Comparison of ENCODE assay signal across 8 cellular contexts in genomic region chr7:105521731-105522458, GRCh38. TPM values are rescaled to one million over a fixed set of nuclear protein-coding genes. Genes with fewer than 3 reads are reported as not detected.
DNase-seq lines count a peak whose midpoint lies in the region; ATAC-seq, FAIRE-seq and TF ChIP-seq lines count a peak whose summit lies in the region.

TSS of gene PUS7 (minus strand) at chr7:105522271. CDS start at chr7:105508512, 13,759 bp downstream.

- DNase-seq in ELR (ENCODE audit: low read depth) (peak; percentile 89), H54 (ENCODE audit: insufficient read length, low spot score) (peak; percentile 91), SHP77 (lab: John Stamatoyannopoulos, UW) (peak; percentile 66 to 81), foreskin keratinocyte (peak; percentile 54 to 72), neuronal stem cell (ENCODE audit: low spot score) (peak; percentile 86)
- DNase-seq in activated gamma-delta T cell treated with anti-CD3 and anti-CD28 coated beads, Interleukin-2, amount 50 U/mL, for 16 hours (ENCODE audit: low read depth) = peak; percentile 64

- H3K36me3 ChIP-seq in Loucy (ENCODE audit: insufficient read depth, low read length) (no peaks in the 10 kb centered on the region), neuronal stem cell (replicated peaks in 1 of 2; ENCODE audit: control insufficient read depth in 2 of 2, insufficient read depth in 2 of 2, low read length in 2 of 2) (peaks cover 5 to 26% of the 10 kb centered on the region in 2 donors), subcutaneous abdominal adipose tissue (ENCODE audit: control insufficient read depth in 5 of 5, insufficient read depth in 5 of 5, low read length in 5 of 5) (peaks cover 0 to 2% (median 0%) of the 10 kb centered on the region in 5 donors)

- H3K79me1 ChIP-seq in neuronal stem cell (ENCODE audit: low read depth, low read length) = peaks cover 4% of the 10 kb centered on the region

- peak within 1 kb of the TSS; percentile 97 for H3K18ac ChIP-seq in neuronal stem cell (ENCODE audit: low read length)

- H3K4me1 ChIP-seq in Loucy (ENCODE audit: insufficient read depth, low read length, poor library complexity, severe bottlenecking) = peaks cover 16% of the 10 kb centered on the region
- no peaks in the 10 kb centered on the region for H3K4me1 ChIP-seq in foreskin keratinocyte
- peaks cover 2% of the 10 kb centered on the region in 2 donors for H3K4me1 ChIP-seq in neuronal stem cell (ENCODE audit: control insufficient read depth in 2 of 2, insufficient read depth in 1 of 2, low read depth in 1 of 2, low read length in 2 of 2)
- peaks cover 0 to 16% (median 14%) of the 10 kb centered on the region in 5 donors for H3K4me1 ChIP-seq in subcutaneous abdominal adipose tissue (ENCODE audit: control insufficient read depth in 5 of 5, insufficient read depth in 5 of 5, low read length in 5 of 5)

- FAIRE-seq in H54 (lab: Jason Lieb, UNC) = no peak

- peak; percentile 90 for ATAC-seq in foreskin keratinocyte

- peak; percentile 96 for TF ChIP-seq POLR2A in H54 (IDR thresholded peaks at IDR 0.05; ENCODE audit: low read depth, low read length)

- peak within 1 kb of the TSS; percentile 99 for H3K23ac ChIP-seq in neuronal stem cell (ENCODE audit: low read depth, low read length, poor library complexity)

- H3K14ac ChIP-seq in neuronal stem cell (ENCODE audit: low read length) = peak within 1 kb of the TSS; percentile 94

- H3K27me3 ChIP-seq in Loucy (ENCODE audit: insufficient read depth, low read length, poor library complexity, severe bottlenecking) = no peaks in the 10 kb centered on the region
- H3K27me3 ChIP-seq in foreskin keratinocyte = no peaks in the 10 kb centered on the region
- no peaks in the 10 kb centered on the region for H3K27me3 ChIP-seq in neuronal stem cell (ENCODE audit: control insufficient read depth in 3 of 3, insufficient read depth in 3 of 3, low read depth in 1 of 3, low read length in 3 of 3)
- H3K27me3 ChIP-seq in subcutaneous abdominal adipose tissue (ENCODE audit: control insufficient read depth in 5 of 5, insufficient read depth in 4 of 5, low read length in 5 of 5) = no peaks in the 10 kb centered on the region

- peak within 1 kb of the TSS; percentile 86 for H4K8ac ChIP-seq in neuronal stem cell (ENCODE audit: low read depth, low read length)

- no peak within 1 kb of the TSS for H2BK12ac ChIP-seq in neuronal stem cell (ENCODE audit: low read length)

- WGBS in neuronal stem cell (ENCODE audit: extremely low coverage in 2 of 2, insufficient read length in 2 of 2, insufficient replicate concordance in 1 of 2), 2 donors = no CpG with 5 or more reads among the region's 96 CpGs

- H2BK15ac ChIP-seq in neuronal stem cell (ENCODE audit: low read length) = no peak within 1 kb of the TSS

- peak within 1 kb of the TSS; percentile 69 for H3K4me2 ChIP-seq in Loucy (ENCODE audit: low read depth, low read length, poor library complexity, severe bottlenecking)
- peak within 1 kb of the TSS; percentile 76 for H3K4me2 ChIP-seq in neuronal stem cell (ENCODE audit: insufficient read depth, low read length, poor library complexity, severe bottlenecking)

- no peak within 1 kb of the TSS for H3K4ac ChIP-seq in neuronal stem cell (ENCODE audit: low read length)

- H3K79me2 ChIP-seq in Loucy (ENCODE audit: insufficient read depth, low read length) = peaks cover 22% of the 10 kb centered on the region; the same call in 1 of the 2 replicates

- H2AFZ ChIP-seq in Loucy (ENCODE audit: low read length) = peak within 1 kb of the TSS; percentile 96
- H2AFZ ChIP-seq in neuronal stem cell (ENCODE audit: low read length) = peak within 1 kb of the TSS; percentile 91

- H3K27ac ChIP-seq in foreskin keratinocyte (peak within 1 kb of the TSS; percentile 60), neuronal stem cell (replicated peaks; ENCODE audit: low read length) (peak within 1 kb of the TSS; percentile 86), subcutaneous abdominal adipose tissue (ENCODE audit: low read depth, low read length) (peak within 1 kb of the TSS; percentile 84)

- H3F3A ChIP-seq in Loucy (ENCODE audit: low read depth) = no peaks in the 10 kb centered on the region

- H3K4me3 ChIP-seq in Loucy (ENCODE audit: low read length, poor library complexity, severe bottlenecking) = peak within 1 kb of the TSS; percentile 75
- peak within 1 kb of the TSS; percentile 71 to 91 for H3K4me3 ChIP-seq in neuronal stem cell (ENCODE audit: low read length in 2 of 2)
- peak within 1 kb of the TSS; percentile 68 to 87 (median 82) for H3K4me3 ChIP-seq in subcutaneous abdominal adipose tissue (ENCODE audit: low read depth in 1 of 5, low read length in 5 of 5)

- H4K20me1 ChIP-seq in Loucy (ENCODE audit: insufficient read depth, low read length, poor library complexity, severe bottlenecking) = peaks cover 3% of the 10 kb centered on the region

- H2BK120ac ChIP-seq in neuronal stem cell (ENCODE audit: low read depth, low read length) = no peak within 1 kb of the TSS

- no peak within 1 kb of the TSS for H4K91ac ChIP-seq in neuronal stem cell (ENCODE audit: low read depth, low read length, poor library complexity)

- H2AK5ac ChIP-seq in neuronal stem cell (ENCODE audit: low read depth, low read length) = peak within 1 kb of the TSS; percentile 58

- no peak for TF ChIP-seq CTCF in Loucy (conservative IDR thresholded peaks at IDR 0.05; ENCODE audit: low read length)
- TF ChIP-seq CTCF in foreskin keratinocyte (conservative IDR thresholded peaks at IDR 0.05) = peak; percentile 28

- H2BK5ac ChIP-seq in neuronal stem cell (ENCODE audit: low read length) = no peak within 1 kb of the TSS

- H3K9ac ChIP-seq in Loucy (ENCODE audit: low read depth, low read length, poor library complexity, severe bottlenecking) (peak within 1 kb of the TSS; percentile 68), neuronal stem cell (ENCODE audit: low read depth, low read length, poor library complexity) (peak within 1 kb of the TSS; percentile 99), subcutaneous abdominal adipose tissue (ENCODE audit: low read length in 5 of 5) (peak within 1 kb of the TSS in 4 of 5 donors; percentile 71 to 88 (median 80))

- no peaks in the 10 kb centered on the region for H3K9me2 ChIP-seq in Loucy (replicated peaks; ENCODE audit: low read depth, low read length)

- no peaks in the 10 kb centered on the region for H3K9me3 ChIP-seq in Loucy (ENCODE audit: insufficient read depth, low read depth, low read length)
- peaks cover 0 to 6% of the 10 kb centered on the region in 2 donors for H3K9me3 ChIP-seq in neuronal stem cell (replicated peaks in 1 of 2; ENCODE audit: control insufficient read depth in 2 of 2, insufficient read depth in 1 of 2, low read depth in 1 of 2, low read length in 2 of 2)
- no peaks in the 10 kb centered on the region for H3K9me3 ChIP-seq in subcutaneous abdominal adipose tissue (ENCODE audit: control insufficient read depth in 5 of 5, low read length in 5 of 5)

RNA-seq across cellular contexts. Expression of gene PUS7, which starts in this region (rescaled TPM):
- total RNA-seq in foreskin keratinocyte = 24.7 and 30.1 TPM in 2 replicates
- polyA plus RNA-seq in foreskin keratinocyte = 7.2 and 10.2 TPM in 2 replicates
- 13.8 TPM for polyA plus RNA-seq in neuronal stem cell (2013, experiment 1 of 2)
- 13.2 TPM for polyA plus RNA-seq in neuronal stem cell (2013, experiment 2 of 2)

Comparison
In these comparisons a context has a peak if more than half of its experiments do, and no peak if none do; other contexts are left out.
1. Peak in every context shown above with its lines: DNase-seq, ATAC-seq, H3K4me3 ChIP-seq and H3K27ac ChIP-seq.